Comparison of ENCODE assay signal across 20 cellular contexts in the genomic region with DNA sequence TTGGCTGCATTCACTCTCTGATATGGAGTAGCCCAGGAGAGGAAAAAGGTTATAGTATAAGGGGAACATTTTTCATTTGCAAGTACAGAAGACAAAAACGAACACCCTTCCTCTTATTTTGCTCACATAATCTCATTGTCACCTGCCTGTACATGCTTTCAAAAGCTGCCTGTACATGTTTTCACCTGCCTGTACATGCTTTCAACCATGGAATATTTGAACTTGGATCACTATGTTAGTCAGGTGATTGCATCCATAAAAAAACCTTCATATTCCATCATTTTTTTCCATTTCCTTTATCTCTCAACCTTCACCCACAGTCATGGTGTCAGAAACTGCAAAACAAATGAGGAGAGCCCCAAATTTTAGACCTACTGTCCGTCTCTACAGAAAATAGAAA. TPM values are rescaled to one million over a fixed set of nuclear protein-coding genes. Genes with fewer than 3 reads are reported as not detected.
"Had no signal": no experiment of that assay in that cellular context is flagged by ENCODE, and none has a peak within 500 bp of the region (broad histone marks: within the 10 kb centered on the region; RNA-seq: fewer than 3 reads in every experiment).

No MANE protein-coding gene starts in this region.

- H3K9me3 ChIP-seq: ovary had no signal

- H3K4me1 ChIP-seq: esophagus squamous epithelium, neural progenitor cell, right atrium auricular region had no signal

- H3K4me3 ChIP-seq: esophagus squamous epithelium, neural progenitor cell, ovary, right atrium auricular region, stomach, thoracic aorta had no signal

- H3K4me1 Mint-ChIP-seq: neural progenitor cell had no signal

- H3K27ac Mint-ChIP-seq: natural killer cell treated with Interleukin-12 subunit alpha and Interleukin-12 subunit beta and Interleukin-15 and Interleukin-18, amount 100 ng/mL, for 72 hours; neural progenitor cell had no signal

- H3K4me3 Mint-ChIP-seq: natural killer cell treated with Interleukin-12 subunit alpha and Interleukin-12 subunit beta and Interleukin-15 and Interleukin-18, amount 100 ng/mL, for 72 hours; neural progenitor cell had no signal

- DNase-seq: effector memory CD4-positive, alpha-beta T cell; esophagus squamous epithelium; foreskin fibroblast; kidney glomerular epithelial cell; nucleus accumbens; ovary; stimulated activated CD4-positive, alpha-beta T cell treated with anti-CD3 and anti-CD28 coated beads, Interleukin-12 subunit alpha, Interleukin-12 subunit beta, amount 100 ng/mL, for 4 hours; stimulated activated naive CD4-positive, alpha-beta T cell; stomach; substantia nigra; trophoblast cell had no signal

- H3K27ac ChIP-seq: epithelial cell of prostate, esophagus squamous epithelium, neural progenitor cell, ovary, right atrium auricular region, stomach, thoracic aorta had no signal

- ATAC-seq: left lobe of liver; natural killer cell treated with Interleukin-12 subunit alpha and Interleukin-12 subunit beta and Interleukin-15 and Interleukin-18, amount 100 ng/mL, for 72 hours had no signal

- H3K27me3 ChIP-seq: neural progenitor cell, ovary, right atrium auricular region had no signal

- H3K36me3 Mint-ChIP-seq: neural progenitor cell had no signal

- H3K36me3 ChIP-seq: esophagus squamous epithelium, neural progenitor cell, ovary, right atrium auricular region, stomach, thoracic aorta had no signal

RNA-seq across cellular contexts. Expression of a gene that starts 11.4 kb away (rescaled TPM):
- total RNA-seq: esophagus squamous epithelium; left lobe of liver; mucosa of gallbladder; natural killer cell treated with Interleukin-12 subunit alpha and Interleukin-12 subunit beta and Interleukin-15 and Interleukin-18, amount 100 ng/mL, for 72 hours; stomach had no signal
- polyA plus RNA-seq: ovary had no signal

RNA-seq across cellular contexts. Expression of a gene that starts 34.9 kb away (rescaled TPM):
- total RNA-seq: esophagus squamous epithelium; left lobe of liver; mucosa of gallbladder; natural killer cell treated with Interleukin-12 subunit alpha and Interleukin-12 subunit beta and Interleukin-15 and Interleukin-18, amount 100 ng/mL, for 72 hours; ovary; posterior vena cava; right atrium auricular region; stomach; thoracic aorta had no signal
- polyA plus RNA-seq: ovary, small intestine, stomach had no signal
